ENCODE assay signal across 10 cellular contexts in the genomic region with DNA sequence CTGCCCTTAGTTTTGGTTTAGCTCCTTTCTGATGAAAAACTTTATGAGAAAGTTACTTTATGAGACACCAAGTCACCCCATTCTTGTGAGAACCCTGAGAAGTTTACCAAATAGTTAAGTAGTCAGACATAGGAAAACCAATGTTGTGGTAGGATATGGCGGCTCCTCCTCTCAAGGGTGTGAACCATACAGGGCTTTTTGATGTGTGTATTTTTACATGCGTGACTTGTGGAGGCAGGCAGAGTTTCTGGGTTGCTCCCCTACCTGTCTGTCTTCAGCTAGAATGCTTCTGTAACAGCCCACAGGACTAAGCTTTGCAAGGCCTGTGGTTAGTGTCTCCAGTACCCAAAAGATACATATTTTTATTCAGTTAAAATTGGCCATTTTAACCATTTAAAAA. TPM values are rescaled to one million over a fixed set of nuclear protein-coding genes. Genes with fewer than 3 reads are reported as not detected.
DNase-seq lines count a peak whose midpoint lies in the region; ATAC-seq and TF ChIP-seq lines count a peak whose summit lies in the region.
"Had no signal": no experiment of that assay in that cellular context is flagged by ENCODE, and none has a peak within 500 bp of the region (broad histone marks: within the 10 kb centered on the region; RNA-seq: fewer than 3 reads in every experiment).

No MANE protein-coding gene starts in this region.

- H3K56ac ChIP-seq in H9 (ENCODE audit: insufficient read length, low read depth, low read length), result no peak overlapping the region

- no peak for TF ChIP-seq POLR2A in spleen (IDR thresholded peaks at IDR 0.05)

- H2BK15ac ChIP-seq in H9 (ENCODE audit: low read depth, low read length), result no peak overlapping the region

- no peak overlapping the region for H3K9ac ChIP-seq in H9 (ENCODE audit: extremely low read depth, insufficient read length, low read length)

- no peak for TF ChIP-seq CTCF in spleen (IDR thresholded peaks at IDR 0.05 in 8 of 11, conservative IDR thresholded peaks at IDR 0.05 in 3 of 11)
- no peak for TF ChIP-seq CTCF in H9 (conservative IDR thresholded peaks at IDR 0.05)

- peaks cover 16% of the 10 kb centered on the region for H3K79me2 ChIP-seq in H9 (ENCODE audit: insufficient read depth, low read length)

- H3K4me3 ChIP-seq in spleen, result no peak overlapping the region

- ATAC-seq in GM19351 (IDR thresholded peaks at IDR 0.05; ENCODE audit: unreplicated experiment), result peak; percentile 78
- ATAC-seq in HG03521 (IDR thresholded peaks at IDR 0.05; ENCODE audit: unreplicated experiment), result peak; percentile 66
- no peak for ATAC-seq in HG03108 (IDR thresholded peaks at IDR 0.05; ENCODE audit: unreplicated experiment)

- H3K27ac Mint-ChIP-seq in activated T-helper 2 cell treated with anti-CD3 and anti-CD28 coated beads, Interferon-gamma antibody, Interleukin-2, Interleukin-4, amounts not matched to agents 10 μg/mL and 5 μg/mL and 100 μg/mL, durations not matched to agents 14 hours and 24 hours and 36 hours, result peak overlapping the region; percentile 90
- H3K27ac Mint-ChIP-seq in H9, result no peak overlapping the region

- H4K91ac ChIP-seq in H9 (ENCODE audit: insufficient read length, low read depth, low read length), result no peak overlapping the region

- H4K8ac ChIP-seq in H9 (replicated peaks; ENCODE audit: insufficient read length, low read depth, low read length), result no peak overlapping the region

- peaks cover 0 to 20% (median 0%) of the 10 kb centered on the region in 6 donors for H3K36me3 ChIP-seq in spleen

- H3K36me3 Mint-ChIP-seq in activated T-helper 2 cell treated with anti-CD3 and anti-CD28 coated beads, Interferon-gamma antibody, Interleukin-2, Interleukin-4, amounts not matched to agents 10 μg/mL and 5 μg/mL and 100 μg/mL, durations not matched to agents 14 hours and 24 hours and 36 hours (ENCODE audit: low read depth), result peaks cover 49% of the 10 kb centered on the region
- H3K36me3 Mint-ChIP-seq in H9 (ENCODE audit: insufficient read depth in 1 of 3, low read depth in 3 of 3), result peaks cover 9 to 17% (median 11%) of the 10 kb centered on the region in 3 experiments; a peak in 6 of 7 replicates

- peaks cover 7% of the 10 kb centered on the region for H3K9me3 Mint-ChIP-seq in activated T-helper 2 cell treated with anti-CD3 and anti-CD28 coated beads, Interferon-gamma antibody, Interleukin-2, Interleukin-4, amounts not matched to agents 10 μg/mL and 5 μg/mL and 100 μg/mL, durations not matched to agents 14 hours and 24 hours and 36 hours
- no peaks in the 10 kb centered on the region for H3K9me3 Mint-ChIP-seq in H9

- peak overlapping the region in 7 of 8 donors; percentile 18 to 84 (median 47) for H3K27ac ChIP-seq in spleen
- H3K27ac ChIP-seq in H9 (ENCODE audit: insufficient read length, low read depth, low read length), result no peak overlapping the region

- peak overlapping the region; percentile 69 for H3K4me3 Mint-ChIP-seq in activated T-helper 2 cell treated with anti-CD3 and anti-CD28 coated beads, Interferon-gamma antibody, Interleukin-2, Interleukin-4, amounts not matched to agents 10 μg/mL and 5 μg/mL and 100 μg/mL, durations not matched to agents 14 hours and 24 hours and 36 hours (ENCODE audit: low read depth)
- H3K4me3 Mint-ChIP-seq in H9, result no peak overlapping the region

- no peak overlapping the region for H2AFZ ChIP-seq in H9 (ENCODE audit: low read length)

- peaks cover 83% of the 10 kb centered on the region for H3K4me1 Mint-ChIP-seq in activated T-helper 2 cell treated with anti-CD3 and anti-CD28 coated beads, Interferon-gamma antibody, Interleukin-2, Interleukin-4, amounts not matched to agents 10 μg/mL and 5 μg/mL and 100 μg/mL, durations not matched to agents 14 hours and 24 hours and 36 hours (ENCODE audit: low read depth)
- H3K4me1 Mint-ChIP-seq in H9, result peaks cover 40 to 46% of the 10 kb centered on the region in 2 experiments

- WGBS in spleen, 5 donors, result 39 to 80% (median 56%) methylated on average over 2 of the region's 2 CpGs
- WGBS in H9 (ENCODE audit: extremely low coverage, insufficient read length, low lambda C conversion rate), result no CpG with 5 or more reads among the region's 2 CpGs

- no peak overlapping the region for H3K14ac ChIP-seq in H9 (ENCODE audit: insufficient read depth, low read length)

- H2AK5ac ChIP-seq in H9 (ENCODE audit: insufficient read length, low read length), result no peak overlapping the region

- H3K27me3 ChIP-seq in spleen (replicated peaks in 1 of 7) (no peaks in the 10 kb centered on the region), H9 (ENCODE audit: insufficient read depth, low read length) (no peaks in the 10 kb centered on the region)

- no peak overlapping the region for H3T11ph ChIP-seq in H9 (ENCODE audit: low read length)

- no peak overlapping the region for H2BK20ac ChIP-seq in H9 (ENCODE audit: low read depth, low read length, poor library complexity, severe bottlenecking)

- no peaks in the 10 kb centered on the region for H3K27me3 Mint-ChIP-seq in activated T-helper 2 cell treated with anti-CD3 and anti-CD28 coated beads, Interferon-gamma antibody, Interleukin-2, Interleukin-4, amounts not matched to agents 10 μg/mL and 5 μg/mL and 100 μg/mL, durations not matched to agents 14 hours and 24 hours and 36 hours (ENCODE audit: low read depth)
- no peaks in the 10 kb centered on the region for H3K27me3 Mint-ChIP-seq in H9 (ENCODE audit: low read depth)

- H3K23me2 ChIP-seq in H9 (ENCODE audit: insufficient read length, low read depth, low read length, poor library complexity, severe bottlenecking), result no peaks in the 10 kb centered on the region

- no peak overlapping the region for H2BK5ac ChIP-seq in H9 (ENCODE audit: insufficient read length, low read length)

- H3K4me1 ChIP-seq in spleen (peaks cover 50 to 100% (median 95%) of the 10 kb centered on the region in 6 donors), H9 (ENCODE audit: insufficient read depth, low read length) (peaks cover 5% of the 10 kb centered on the region; the same call in 1 of the 2 replicates)

- H3K9me3 ChIP-seq in spleen (peaks cover 0 to 5% (median 0%) of the 10 kb centered on the region in 8 donors), H9 (ENCODE audit: control insufficient read depth, low read depth, low read length) (no peaks in the 10 kb centered on the region)

- no peak overlapping the region for H2BK120ac ChIP-seq in H9 (ENCODE audit: low read depth, low read length, poor library complexity, severe bottlenecking)

- peak; percentile 64 for DNase-seq in activated T-helper 2 cell treated with anti-CD3 and anti-CD28 coated beads, Interferon-gamma antibody, Interleukin-2, Interleukin-4, amounts not matched to agents 10 μg/mL and 5 μg/mL and 100 μg/mL, durations not matched to agents 14 hours and 24 hours and 36 hours (ENCODE audit: low spot score)
- DNase-seq in spleen, result no peak
- DNase-seq in H9, result no peak
- DNase-seq in amniotic stem cell (lab: John Stamatoyannopoulos, UW), result no peak
- DNase-seq in AG08396 (ENCODE audit: low spot score), result no peak
- DNase-seq: glutamatergic neuron had no signal

- no peak overlapping the region for H4K5ac ChIP-seq in H9 (ENCODE audit: insufficient read length, low read depth, low read length)

- H3K4me2 ChIP-seq in H9 (ENCODE audit: insufficient read depth, insufficient read length, low read length), result no peak overlapping the region

- H3K79me1 ChIP-seq in H9 (ENCODE audit: insufficient read depth, low read depth, low read length, poor library complexity, severe bottlenecking), result peaks cover 3% of the 10 kb centered on the region

- H2BK12ac ChIP-seq in H9 (ENCODE audit: insufficient read length, low read depth, low read length), result no peak overlapping the region

- intact Hi-C loops in activated T-helper 2 cell treated with anti-CD3 and anti-CD28 coated beads, Interferon-gamma antibody, Interleukin-2, Interleukin-4, amounts not matched to agents 10 μg/mL and 5 μg/mL and 100 μg/mL, durations not matched to agents 14 hours and 24 hours and 36 hours (cut with micrococcal nuclease), result loop anchor here (1.0 to 10.0 kb wide), 3 partner anchors 9 to 644 kb away; partner anchors contain the start of gene STK24
- intact Hi-C loops in spleen (cut with DNase I; ENCODE audit: low total_unique reads), result no loop called here

- H4K20me1 ChIP-seq in H9 (ENCODE audit: control insufficient read depth, insufficient read depth, insufficient read length), result no peaks in the 10 kb centered on the region

- H3K23ac ChIP-seq in H9 (ENCODE audit: insufficient read length, low read depth, low read length), result no peak overlapping the region

- no peak overlapping the region for H3K4ac ChIP-seq in H9 (ENCODE audit: low read depth, low read length)

- no peak overlapping the region for H3K18ac ChIP-seq in H9 (ENCODE audit: insufficient read length, low read depth, low read length)

RNA-seq across cellular contexts. Expression of gene UBAC2, which starts 18.3 kb away (rescaled TPM):
- 53.4 and 55.1 TPM in 2 replicates for total RNA-seq in activated T-helper 2 cell treated with anti-CD3 and anti-CD28 coated beads, Interferon-gamma antibody, Interleukin-2, Interleukin-4, amounts not matched to agents 10 μg/mL and 5 μg/mL and 100 μg/mL, durations not matched to agents 14 hours and 24 hours and 36 hours
- total RNA-seq in spleen, result 10 to 100 TPM; 62.8 to 82.1 (median 72.3) TPM
- polyA plus RNA-seq in spleen, result 10 to 100 TPM; 49.3 to 57.3 (median 50.4) TPM
- 51.7 and 52.3 TPM in 2 replicates for total RNA-seq in H9 (2021)

RNA-seq across cellular contexts. Expression of gene GPR18, which starts 39.2 kb away (rescaled TPM):
- 7.4 and 8.4 TPM in 2 replicates for total RNA-seq in activated T-helper 2 cell treated with anti-CD3 and anti-CD28 coated beads, Interferon-gamma antibody, Interleukin-2, Interleukin-4, amounts not matched to agents 10 μg/mL and 5 μg/mL and 100 μg/mL, durations not matched to agents 14 hours and 24 hours and 36 hours
- 10 to 100 TPM in 6 of 7 donors, 1 to 10 TPM in 1; 9.6 to 21.8 (median 15.3) TPM for total RNA-seq in spleen
- polyA plus RNA-seq in spleen, result 10 to 100 TPM; 25.6 to 33.9 (median 29.4) TPM
- total RNA-seq in H9 (2021), result not detected in 2 replicates
- total RNA-seq: pulmonary artery endothelial cell had no signal
